8 cellular contexts compared by ENCODE assay signal in genomic region chr10:35335133-35335532, GRCh38. TPM values are rescaled to one million over a fixed set of nuclear protein-coding genes. Genes with fewer than 3 reads are reported as not detected.
DNase-seq lines count a peak whose midpoint lies in the region; ATAC-seq and TF ChIP-seq lines count a peak whose summit lies in the region.

No MANE protein-coding gene starts in this region.

- H3K4me3 ChIP-seq in left lung (peak overlapping the region; percentile 87 to 90), tibial artery (peak overlapping the region; percentile 98)

- intact Hi-C loops in left lung (cut with DNase I), result no loop called here
- intact Hi-C loops in tibial artery (cut with DNase I; ENCODE audit: low total_unique reads), result loop anchor here (5.0 to 10.0 kb wide), 3 partner anchors 70 to 227 kb away; partner anchors contain the start of gene CREM

- H3K27me3 ChIP-seq in left lung (no peaks in the 10 kb centered on the region), tibial artery (no peaks in the 10 kb centered on the region)

- H3K9me3 ChIP-seq in left lung, result no peaks in the 10 kb centered on the region
- H3K9me3 ChIP-seq in tibial artery, result no peaks in the 10 kb centered on the region

- H3K36me3 ChIP-seq in left lung (no peaks in the 10 kb centered on the region), tibial artery (no peaks in the 10 kb centered on the region)

- H3K4me1 ChIP-seq in left lung (peaks cover 21 to 63% of the 10 kb centered on the region in 2 donors), tibial artery (peaks cover 0 to 69% (median 35%) of the 10 kb centered on the region in 4 donors)

- H3K27ac ChIP-seq in left lung (peak overlapping the region; percentile 28 to 87), tibial artery (peak overlapping the region in 1 of 2 donors; percentile 94)

- no peak for DNase-seq in activated T-cell treated with anti-CD3 and anti-CD28 coated beads, Interleukin-2, amount 50 U/mL, for 72 hours
- no peak for DNase-seq in activated T-cell treated with anti-CD3 and anti-CD28 coated beads for 4 hours
- DNase-seq in activated naive CD8-positive, alpha-beta T cell treated with anti-CD3 and anti-CD28 coated beads for 36 hours, result no peak
- no peak for DNase-seq in left lung
- no peak for DNase-seq in tibial artery
- no peak for DNase-seq in islet precursor cell
- no peak for DNase-seq in inferior parietal cortex (ENCODE audit: extremely low spot score)
- DNase-seq in dermis blood vessel endothelial cell, result no peak

- peaks cover 77% of the 10 kb centered on the region for H3K4me1 Mint-ChIP-seq in activated T-cell treated with anti-CD3 and anti-CD28 coated beads, Interleukin-2, amount 50 U/mL, for 72 hours (ENCODE audit: low read depth)
- peaks cover 67% of the 10 kb centered on the region for H3K4me1 Mint-ChIP-seq in activated naive CD8-positive, alpha-beta T cell treated with anti-CD3 and anti-CD28 coated beads for 36 hours

- H3K9me3 Mint-ChIP-seq in activated T-cell treated with anti-CD3 and anti-CD28 coated beads, Interleukin-2, amount 50 U/mL, for 72 hours, result no peaks in the 10 kb centered on the region
- no peaks in the 10 kb centered on the region for H3K9me3 Mint-ChIP-seq in activated naive CD8-positive, alpha-beta T cell treated with anti-CD3 and anti-CD28 coated beads for 36 hours

- ATAC-seq in activated T-cell treated with anti-CD3 and anti-CD28 coated beads, Interleukin-2, amount 50 U/mL, for 72 hours (replicated peaks in 1 of 2), result no peak
- no peak for ATAC-seq in left lung

- H3K27me3 Mint-ChIP-seq in activated T-cell treated with anti-CD3 and anti-CD28 coated beads, Interleukin-2, amount 50 U/mL, for 72 hours (ENCODE audit: low read depth), result no peaks in the 10 kb centered on the region
- H3K27me3 Mint-ChIP-seq in activated naive CD8-positive, alpha-beta T cell treated with anti-CD3 and anti-CD28 coated beads for 36 hours, result no peaks in the 10 kb centered on the region

- H3K36me3 Mint-ChIP-seq in activated T-cell treated with anti-CD3 and anti-CD28 coated beads, Interleukin-2, amount 50 U/mL, for 72 hours (ENCODE audit: insufficient read depth in 2 of 2), result peaks cover 3 to 10% of the 10 kb centered on the region in 2 donors
- H3K36me3 Mint-ChIP-seq in activated naive CD8-positive, alpha-beta T cell treated with anti-CD3 and anti-CD28 coated beads for 36 hours, result peaks cover 17% of the 10 kb centered on the region

- TF ChIP-seq CTCF in left lung (IDR thresholded peaks at IDR 0.05), result no peak
- no peak for TF ChIP-seq CTCF in tibial artery (IDR thresholded peaks at IDR 0.05)

- H3K4me3 Mint-ChIP-seq in activated T-cell treated with anti-CD3 and anti-CD28 coated beads, Interleukin-2, amount 50 U/mL, for 72 hours, result peak overlapping the region; percentile 93 to 95
- H3K4me3 Mint-ChIP-seq in activated naive CD8-positive, alpha-beta T cell treated with anti-CD3 and anti-CD28 coated beads for 36 hours, result peak overlapping the region; percentile 91

- peak overlapping the region; percentile 97 for H3K27ac Mint-ChIP-seq in activated T-cell treated with anti-CD3 and anti-CD28 coated beads, Interleukin-2, amount 50 U/mL, for 72 hours
- peak overlapping the region; percentile 93 for H3K27ac Mint-ChIP-seq in activated naive CD8-positive, alpha-beta T cell treated with anti-CD3 and anti-CD28 coated beads for 36 hours

RNA-seq across cellular contexts. Expression of gene CCNY, which starts 1.2 kb away (rescaled TPM):
- 10 to 100 TPM; 54.1 to 78.6 TPM for total RNA-seq in activated T-cell treated with anti-CD3 and anti-CD28 coated beads, Interleukin-2, amount 50 U/mL, for 72 hours
- total RNA-seq in activated naive CD8-positive, alpha-beta T cell treated with anti-CD3 and anti-CD28 coated beads for 36 hours, result 10 to 100 TPM; 52.1 to 55.2 TPM
- total RNA-seq in left lung (10 to 100 TPM; 60.9 to 68.1 TPM), dermis blood vessel endothelial cell (99.4 and 124 TPM in 2 replicates)
